In genomic region chr9:30078195-30078594, GRCh38 we compare ENCODE assay signal across 22 cellular contexts.
A peak's percentile ranks its signal among the peaks of the same experiment; 100 is the strongest.
DNase-seq lines count a peak whose midpoint lies in the region; ATAC-seq lines count a peak whose summit lies in the region.
"Had no signal": no experiment of that assay in that cellular context is flagged by ENCODE, and none has a peak within 500 bp of the region (broad histone marks: within the 10 kb centered on the region; RNA-seq: fewer than 3 reads in every experiment).

No MANE protein-coding gene starts in this region.

- H3K4me1 Mint-ChIP-seq in CD4-positive, alpha-beta memory T cell = peaks cover 11 to 29% (median 16%) of the 10 kb centered on the region in 4 donors
- peaks cover 36% of the 10 kb centered on the region for H3K4me1 Mint-ChIP-seq in activated T-helper 1 cell treated with anti-CD3 and anti-CD28 coated beads, Interleukin-12 subunit alpha, Interleukin-12 subunit beta, Interleukin-2, Interleukin-4 antibody, amounts not matched to agents 30 ng/mL and 10 ng/mL and 1 ng/mL, durations not matched to agents 14 hours and 24 hours and 36 hours (ENCODE audit: low read depth)
- peaks cover 7% of the 10 kb centered on the region for H3K4me1 Mint-ChIP-seq in T-helper 2 cell treated with Interferon-gamma antibody and Interleukin-4, amounts not matched to agents 5 μg/mL and 100 μg/mL, for 36 hours (ENCODE audit: low read depth)
- peaks cover 9% of the 10 kb centered on the region for H3K4me1 Mint-ChIP-seq in activated naive CD4-positive, alpha-beta T cell treated with anti-CD3 and anti-CD28 coated beads, Interleukin-2, amount 10 ng/mL, durations not matched to agents 7 days and 5 days

- CTCF ChIA-PET in CD4-positive, alpha-beta memory T cell (lab: Charles Lee; ENCODE audit: partially characterized antibody) = no interaction called here
- CTCF ChIA-PET in activated naive CD4-positive, alpha-beta T cell treated with anti-CD3 and anti-CD28 coated beads, Interleukin-2, amount 10 ng/mL, durations not matched to agents 7 days and 5 days (lab: Charles Lee) = no interaction called here

- H3K27ac Mint-ChIP-seq in CD4-positive, alpha-beta memory T cell = peak overlapping the region; percentile 5 to 80 (median 50)
- H3K27ac Mint-ChIP-seq in activated T-helper 1 cell treated with anti-CD3 and anti-CD28 coated beads, Interleukin-12 subunit alpha, Interleukin-12 subunit beta, Interleukin-2, Interleukin-4 antibody, amounts not matched to agents 30 ng/mL and 10 ng/mL and 1 ng/mL, durations not matched to agents 14 hours and 24 hours and 36 hours = peak overlapping the region; percentile 61
- no peak overlapping the region for H3K27ac Mint-ChIP-seq in T-helper 2 cell treated with Interferon-gamma antibody and Interleukin-4, amounts not matched to agents 5 μg/mL and 100 μg/mL, for 36 hours
- H3K27ac Mint-ChIP-seq in activated naive CD4-positive, alpha-beta T cell treated with anti-CD3 and anti-CD28 coated beads, Interleukin-2, amount 10 ng/mL, durations not matched to agents 7 days and 5 days = no peak overlapping the region
- H3K27ac Mint-ChIP-seq: activated naive CD4-positive, alpha-beta T cell treated with anti-CD3 and anti-CD28 coated beads, Interleukin-2, amount 50 U/mL, for 24 hours had no signal

- DNase-seq in CD4-positive, alpha-beta memory T cell = no peak
- DNase-seq in activated T-helper 1 cell treated with anti-CD3 and anti-CD28 coated beads, Interleukin-12 subunit alpha, Interleukin-12 subunit beta, Interleukin-2, Interleukin-4 antibody, amounts not matched to agents 30 ng/mL and 10 ng/mL and 1 ng/mL, durations not matched to agents 14 hours and 24 hours and 36 hours (ENCODE audit: low spot score) = no peak
- DNase-seq in NCI-H1436 (lab: John Stamatoyannopoulos, UW) (no peak), DMS153 treated with DMSO at 0.1 percent for 48 hours (lab: John Stamatoyannopoulos, UW; ENCODE audit: unreplicated experiment) (no peak)
- DNase-seq in T-helper 2 cell treated with Interferon-gamma antibody and Interleukin-4, amounts not matched to agents 5 μg/mL and 100 μg/mL, for 36 hours (ENCODE audit: low spot score) = no peak
- no peak for DNase-seq in activated naive CD4-positive, alpha-beta T cell treated with anti-CD3 and anti-CD28 coated beads, Interleukin-2, amount 10 ng/mL, durations not matched to agents 7 days and 5 days
- DNase-seq: activated CD4-positive, alpha-beta T cell treated with anti-CD3 and anti-CD28 coated beads, Interleukin-2, amount 50 U/mL, for 48 hours; activated T-cell treated with anti-CD3 and anti-CD28 coated beads, Interleukin-2, amount 50 U/mL, for 4 hours; effector memory CD4-positive, alpha-beta T cell; esophagus squamous epithelium; NCI-H1694 treated with DMSO at 0.1 percent for 48 hours; NCI-H774; SIG-M5; stimulated activated CD4-positive, alpha-beta T cell treated with anti-CD3 and anti-CD28 coated beads, Interleukin-12 subunit alpha, Interleukin-12 subunit beta, amount 100 ng/mL, for 4 hours; stimulated activated CD8-positive, alpha-beta memory T cell treated with anti-CD3 and anti-CD28 coated beads, Interleukin-4, amount 100 ng/mL, for 48 hours had no signal

- H3K27me3 Mint-ChIP-seq in CD4-positive, alpha-beta memory T cell = no peaks in the 10 kb centered on the region
- H3K27me3 Mint-ChIP-seq in activated T-helper 1 cell treated with anti-CD3 and anti-CD28 coated beads, Interleukin-12 subunit alpha, Interleukin-12 subunit beta, Interleukin-2, Interleukin-4 antibody, amounts not matched to agents 30 ng/mL and 10 ng/mL and 1 ng/mL, durations not matched to agents 14 hours and 24 hours and 36 hours (ENCODE audit: insufficient read depth) = peaks cover 1% of the 10 kb centered on the region
- H3K27me3 Mint-ChIP-seq in T-helper 2 cell treated with Interferon-gamma antibody and Interleukin-4, amounts not matched to agents 5 μg/mL and 100 μg/mL, for 36 hours (ENCODE audit: low read depth) = no peaks in the 10 kb centered on the region
- H3K27me3 Mint-ChIP-seq in activated naive CD4-positive, alpha-beta T cell treated with anti-CD3 and anti-CD28 coated beads, Interleukin-2, amount 10 ng/mL, durations not matched to agents 7 days and 5 days = no peaks in the 10 kb centered on the region
- H3K27me3 Mint-ChIP-seq: activated naive CD4-positive, alpha-beta T cell treated with anti-CD3 and anti-CD28 coated beads, Interleukin-2, amount 50 U/mL, for 24 hours had no signal

- H3K36me3 ChIP-seq in CD4-positive, alpha-beta memory T cell (ENCODE audit: insufficient read depth, low read length) = no peaks in the 10 kb centered on the region
- H3K36me3 ChIP-seq: BLaER1, esophagus squamous epithelium, HAP-1, right atrium auricular region, vagina had no signal

- no peaks in the 10 kb centered on the region for H3K36me3 Mint-ChIP-seq in CD4-positive, alpha-beta memory T cell
- H3K36me3 Mint-ChIP-seq in activated T-helper 1 cell treated with anti-CD3 and anti-CD28 coated beads, Interleukin-12 subunit alpha, Interleukin-12 subunit beta, Interleukin-2, Interleukin-4 antibody, amounts not matched to agents 30 ng/mL and 10 ng/mL and 1 ng/mL, durations not matched to agents 14 hours and 24 hours and 36 hours (ENCODE audit: low read depth) = peaks cover 2% of the 10 kb centered on the region
- no peaks in the 10 kb centered on the region for H3K36me3 Mint-ChIP-seq in T-helper 2 cell treated with Interferon-gamma antibody and Interleukin-4, amounts not matched to agents 5 μg/mL and 100 μg/mL, for 36 hours (ENCODE audit: low read depth)
- no peaks in the 10 kb centered on the region for H3K36me3 Mint-ChIP-seq in activated naive CD4-positive, alpha-beta T cell treated with anti-CD3 and anti-CD28 coated beads, Interleukin-2, amount 10 ng/mL, durations not matched to agents 7 days and 5 days
- H3K36me3 Mint-ChIP-seq: activated naive CD4-positive, alpha-beta T cell treated with anti-CD3 and anti-CD28 coated beads, Interleukin-2, amount 50 U/mL, for 24 hours had no signal

- H3K27ac ChIP-seq in CD4-positive, alpha-beta memory T cell (ENCODE audit: low read depth, low read length) = no peak overlapping the region
- H3K27ac ChIP-seq: BLaER1, esophagus squamous epithelium, right atrium auricular region, vagina had no signal

- ATAC-seq in GM19463 (IDR thresholded peaks at IDR 0.05; ENCODE audit: unreplicated experiment) (peak; percentile 36), HG03175 (IDR thresholded peaks at IDR 0.05; ENCODE audit: unreplicated experiment) (peak; percentile 36)
- ATAC-seq: activated T-cell treated with anti-CD3 and anti-CD28 coated beads, Interleukin-2, amount 50 U/mL, for 4 hours had no signal

- intact Hi-C loops in CD4-positive, alpha-beta memory T cell (cut with micrococcal nuclease) = no loop called here
- intact Hi-C loops in activated T-helper 1 cell treated with anti-CD3 and anti-CD28 coated beads, Interleukin-12 subunit alpha, Interleukin-12 subunit beta, Interleukin-2, Interleukin-4 antibody, amounts not matched to agents 30 ng/mL and 10 ng/mL and 1 ng/mL, durations not matched to agents 14 hours and 24 hours and 36 hours (cut with micrococcal nuclease) = no loop called here

- no peaks in the 10 kb centered on the region for H3K9me3 ChIP-seq in CD4-positive, alpha-beta memory T cell (ENCODE audit: control insufficient read depth in 1 of 2, low read length in 2 of 2)
- H3K9me3 ChIP-seq: BLaER1, HAP-1, right atrium auricular region, vagina had no signal

- no peaks in the 10 kb centered on the region for H3K27me3 ChIP-seq in CD4-positive, alpha-beta memory T cell (ENCODE audit: insufficient read depth, low read length)
- H3K27me3 ChIP-seq: BLaER1, esophagus squamous epithelium, right atrium auricular region, vagina had no signal

- POLR2A ChIA-PET in CD4-positive, alpha-beta memory T cell (lab: Charles Lee; ENCODE audit: partially characterized antibody) = no interaction called here

- H3K4me3 Mint-ChIP-seq in CD4-positive, alpha-beta memory T cell = peak overlapping the region in 2 of 8 donors; percentile 31 to 39
- H3K4me3 Mint-ChIP-seq in activated T-helper 1 cell treated with anti-CD3 and anti-CD28 coated beads, Interleukin-12 subunit alpha, Interleukin-12 subunit beta, Interleukin-2, Interleukin-4 antibody, amounts not matched to agents 30 ng/mL and 10 ng/mL and 1 ng/mL, durations not matched to agents 14 hours and 24 hours and 36 hours = peak overlapping the region; percentile 53
- H3K4me3 Mint-ChIP-seq in T-helper 2 cell treated with Interferon-gamma antibody and Interleukin-4, amounts not matched to agents 5 μg/mL and 100 μg/mL, for 36 hours = no peak overlapping the region
- no peak overlapping the region for H3K4me3 Mint-ChIP-seq in activated naive CD4-positive, alpha-beta T cell treated with anti-CD3 and anti-CD28 coated beads, Interleukin-2, amount 10 ng/mL, durations not matched to agents 7 days and 5 days
- H3K4me3 Mint-ChIP-seq: activated naive CD4-positive, alpha-beta T cell treated with anti-CD3 and anti-CD28 coated beads, Interleukin-2, amount 50 U/mL, for 24 hours; activated T-cell treated with anti-CD3 and anti-CD28 coated beads, Interleukin-2, amount 50 U/mL, for 4 hours had no signal

- no peaks in the 10 kb centered on the region for H3K4me1 ChIP-seq in CD4-positive, alpha-beta memory T cell (ENCODE audit: insufficient read depth, low read length)
- H3K4me1 ChIP-seq: BLaER1, esophagus squamous epithelium, right atrium auricular region, vagina had no signal

- peaks cover 0 to 3% (median 0%) of the 10 kb centered on the region in 8 donors for H3K9me3 Mint-ChIP-seq in CD4-positive, alpha-beta memory T cell
- peaks cover 28% of the 10 kb centered on the region for H3K9me3 Mint-ChIP-seq in activated T-helper 1 cell treated with anti-CD3 and anti-CD28 coated beads, Interleukin-12 subunit alpha, Interleukin-12 subunit beta, Interleukin-2, Interleukin-4 antibody, amounts not matched to agents 30 ng/mL and 10 ng/mL and 1 ng/mL, durations not matched to agents 14 hours and 24 hours and 36 hours
- peaks cover 13% of the 10 kb centered on the region for H3K9me3 Mint-ChIP-seq in T-helper 2 cell treated with Interferon-gamma antibody and Interleukin-4, amounts not matched to agents 5 μg/mL and 100 μg/mL, for 36 hours
- peaks cover 17% of the 10 kb centered on the region for H3K9me3 Mint-ChIP-seq in activated naive CD4-positive, alpha-beta T cell treated with anti-CD3 and anti-CD28 coated beads, Interleukin-2, amount 10 ng/mL, durations not matched to agents 7 days and 5 days

- H3K4me3 ChIP-seq in CD4-positive, alpha-beta memory T cell (ENCODE audit: low read length in 2 of 2) = no peak overlapping the region
- H3K4me3 ChIP-seq: BLaER1, esophagus squamous epithelium, HAP-1, right atrium auricular region, vagina had no signal

Comparison
In these comparisons a context has a peak if more than half of its experiments do, and no peak if none do; other contexts are left out.
1. H3K27ac Mint-ChIP-seq: peak in CD4-positive, alpha-beta memory T cell (7 of 7) and activated T-helper 1 cell treated with anti-CD3 and anti-CD28 coated beads, Interleukin-12 subunit alpha, Interleukin-12 subunit beta, Interleukin-2, Interleukin-4 antibody, amounts not matched to agents 30 ng/mL and 10 ng/mL and 1 ng/mL, durations not matched to agents 14 hours and 24 hours and 36 hours (single experiment); none in T-helper 2 cell treated with Interferon-gamma antibody and Interleukin-4, amounts not matched to agents 5 μg/mL and 100 μg/mL, for 36 hours (single experiment) and activated naive CD4-positive, alpha-beta T cell treated with anti-CD3 and anti-CD28 coated beads, Interleukin-2, amount 10 ng/mL, durations not matched to agents 7 days and 5 days (single experiment).